Comparison of ENCODE assay signal across 18 cellular contexts in the genomic region with DNA sequence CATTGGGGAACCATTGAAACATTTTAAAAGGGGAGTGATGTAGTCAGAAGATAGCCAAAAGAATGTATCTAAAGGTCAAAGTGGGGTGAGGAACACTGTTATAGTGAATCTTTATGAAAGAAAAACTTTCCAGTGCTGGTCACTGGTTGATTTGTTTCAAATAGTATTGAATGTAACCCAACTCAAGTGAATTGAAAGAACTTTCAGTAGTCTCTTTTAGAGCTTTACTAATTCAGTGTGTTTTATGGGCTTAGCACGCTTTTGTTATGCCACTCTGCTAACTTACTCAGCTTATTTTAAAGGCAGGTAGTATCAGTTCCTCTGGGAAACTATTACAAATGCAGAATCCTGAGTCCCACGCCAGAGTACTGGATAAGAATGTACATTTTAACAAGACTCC. TPM values are rescaled to one million over a fixed set of nuclear protein-coding genes. Genes with fewer than 3 reads are reported as not detected.
"Had no signal": no experiment of that assay in that cellular context is flagged by ENCODE, and none has a peak within 500 bp of the region (broad histone marks: within the 10 kb centered on the region; RNA-seq: fewer than 3 reads in every experiment).

No MANE protein-coding gene starts in this region.

- H3K9me3 ChIP-seq: pancreas, suprapubic skin had no signal

- ATAC-seq: activated T-cell treated with anti-CD3 and anti-CD28 coated beads, Interleukin-2, amount 50 U/mL, for 4 hours; heart right ventricle; left lobe of liver; pancreas; sciatic nerve had no signal

- H3K27ac ChIP-seq: cardiac muscle cell, epithelial cell of prostate, heart right ventricle, pancreas, suprapubic skin, VCaP had no signal

- H3K4me1 ChIP-seq: heart right ventricle, pancreas, suprapubic skin had no signal

- DNase-seq: activated CD4-positive, alpha-beta T cell treated with anti-CD3 and anti-CD28 coated beads, Interleukin-2, amount 50 U/mL, for 48 hours; activated effector memory CD4-positive, alpha-beta T cell treated with anti-CD3 and anti-CD28 coated beads, Interleukin-2, amount 50 U/mL, for 16 hours; activated T-cell treated with anti-CD3 and anti-CD28 coated beads, Interleukin-2, amount 50 U/mL, for 4 hours; heart right ventricle; mammary epithelial cell; naive B cell; pancreas; trophoblast cell had no signal

- H3K4me3 ChIP-seq: cardiac muscle cell, heart right ventricle, pancreas, suprapubic skin had no signal

- H3K4me3 Mint-ChIP-seq: activated naive CD4-positive, alpha-beta T cell treated with anti-CD3 and anti-CD28 coated beads, Interleukin-2, amount 50 U/mL, for 24 hours; activated T-cell treated with anti-CD3 and anti-CD28 coated beads, Interleukin-2, amount 50 U/mL, for 4 hours; naive B cell; stimulated activated naive CD8-positive, alpha-beta T cell treated with anti-CD3 and anti-CD28 coated beads, Interleukin-15, Interleukin-2, amounts not matched to agents 100 ng/mL and 50 ng/mL, for 24 hours had no signal

- H3K4me1 Mint-ChIP-seq: activated naive CD4-positive, alpha-beta T cell treated with anti-CD3 and anti-CD28 coated beads, Interleukin-2, amount 50 U/mL, for 24 hours; naive B cell had no signal

- H3K27ac Mint-ChIP-seq: activated naive CD4-positive, alpha-beta T cell treated with anti-CD3 and anti-CD28 coated beads, Interleukin-2, amount 50 U/mL, for 24 hours; naive B cell; stimulated activated naive CD8-positive, alpha-beta T cell treated with anti-CD3 and anti-CD28 coated beads, Interleukin-15, Interleukin-2, amounts not matched to agents 100 ng/mL and 50 ng/mL, for 24 hours had no signal

- H3K9me3 Mint-ChIP-seq: activated naive CD4-positive, alpha-beta T cell treated with anti-CD3 and anti-CD28 coated beads, Interleukin-2, amount 50 U/mL, for 24 hours; activated T-cell treated with anti-CD3 and anti-CD28 coated beads, Interleukin-2, amount 50 U/mL, for 4 hours; naive B cell; stimulated activated naive CD8-positive, alpha-beta T cell treated with anti-CD3 and anti-CD28 coated beads, Interleukin-15, Interleukin-2, amounts not matched to agents 100 ng/mL and 50 ng/mL, for 24 hours had no signal

- H3K27me3 ChIP-seq: cardiac muscle cell, heart right ventricle, pancreas, suprapubic skin had no signal

- H3K36me3 Mint-ChIP-seq: activated naive CD4-positive, alpha-beta T cell treated with anti-CD3 and anti-CD28 coated beads, Interleukin-2, amount 50 U/mL, for 24 hours; naive B cell had no signal

- H3K36me3 ChIP-seq: cardiac muscle cell, pancreas, suprapubic skin had no signal

RNA-seq across cellular contexts. Expression of a gene that starts 57.3 kb away (rescaled TPM):
- total RNA-seq: activated T-cell treated with anti-CD3 and anti-CD28 coated beads, Interleukin-2, amount 50 U/mL, for 4 hours; frontal cortex; heart right ventricle; left lobe of liver; mammary epithelial cell; mononuclear cell had no signal
